Comparison of ENCODE assay signal across 19 cellular contexts in genomic region chr14:52286659-52287649, GRCh38. TPM values are rescaled to one million over a fixed set of nuclear protein-coding genes. Genes with fewer than 3 reads are reported as not detected.
DNase-seq lines count a peak whose midpoint lies in the region; ATAC-seq and TF ChIP-seq lines count a peak whose summit lies in the region.
"Had no signal": no experiment of that assay in that cellular context is flagged by ENCODE, and none has a peak within 500 bp of the region (broad histone marks: within the 10 kb centered on the region; RNA-seq: fewer than 3 reads in every experiment).

No MANE protein-coding gene starts in this region.

- peaks cover 14% of the 10 kb centered on the region for H3K36me3 Mint-ChIP-seq in activated T-helper 1 cell treated with anti-CD3 and anti-CD28 coated beads, Interleukin-12 subunit alpha, Interleukin-12 subunit beta, Interleukin-2, Interleukin-4 antibody, amounts not matched to agents 30 ng/mL and 10 ng/mL and 1 ng/mL, durations not matched to agents 14 hours and 24 hours and 36 hours (ENCODE audit: low read depth)

- H3K4me3 Mint-ChIP-seq in stimulated activated naive CD8-positive, alpha-beta T cell treated with anti-CD3 and anti-CD28 coated beads, Interleukin-15, amount 100 ng/mL, for 72 hours: peak overlapping the region; percentile 11 to 40
- H3K4me3 Mint-ChIP-seq in activated T-helper 1 cell treated with anti-CD3 and anti-CD28 coated beads, Interleukin-12 subunit alpha, Interleukin-12 subunit beta, Interleukin-2, Interleukin-4 antibody, amounts not matched to agents 30 ng/mL and 10 ng/mL and 1 ng/mL, durations not matched to agents 14 hours and 24 hours and 36 hours: peak overlapping the region; percentile 53
- H3K4me3 Mint-ChIP-seq: activated T-cell treated with anti-CD3 and anti-CD28 coated beads, Interleukin-2, amount 50 U/mL, for 24 hours had no signal

- H3K9me3 ChIP-seq in BE2C (no peaks in the 10 kb centered on the region), body of pancreas (no peaks in the 10 kb centered on the region)
- H3K9me3 ChIP-seq: Peyer's patch, prostate gland had no signal

- H3K27ac Mint-ChIP-seq in stimulated activated naive CD8-positive, alpha-beta T cell treated with anti-CD3 and anti-CD28 coated beads, Interleukin-15, amount 100 ng/mL, for 72 hours: peak overlapping the region in 1 of 2 donors; percentile 11
- H3K27ac Mint-ChIP-seq in activated T-helper 1 cell treated with anti-CD3 and anti-CD28 coated beads, Interleukin-12 subunit alpha, Interleukin-12 subunit beta, Interleukin-2, Interleukin-4 antibody, amounts not matched to agents 30 ng/mL and 10 ng/mL and 1 ng/mL, durations not matched to agents 14 hours and 24 hours and 36 hours: peak overlapping the region; percentile 62
- H3K27ac Mint-ChIP-seq: activated T-cell treated with anti-CD3 and anti-CD28 coated beads, Interleukin-2, amount 50 U/mL, for 24 hours had no signal

- TF ChIP-seq CTCF in foreskin fibroblast (IDR thresholded peaks at IDR 0.05; ENCODE audit: low read depth, low read length): no peak
- no peak for TF ChIP-seq CTCF in BE2C (IDR thresholded peaks at IDR 0.05; ENCODE audit: low read depth, low read length)
- no peak for TF ChIP-seq CTCF in body of pancreas (IDR thresholded peaks at IDR 0.05)

- TF ChIP-seq POLR2A in body of pancreas (IDR thresholded peaks at IDR 0.05): no peak

- peak; percentile 33 for ATAC-seq in stimulated activated naive CD8-positive, alpha-beta T cell treated with anti-CD3 and anti-CD28 coated beads, Interleukin-15, amount 100 ng/mL, for 72 hours
- ATAC-seq in stimulated activated naive CD8-positive, alpha-beta T cell treated with anti-CD3 and anti-CD28 coated beads, Interleukin-15, Interleukin-2, amounts not matched to agents 100 U/mL and 50 U/mL, for 24 hours: no peak
- ATAC-seq in body of pancreas (no peak), GM19351 (IDR thresholded peaks at IDR 0.05; ENCODE audit: unreplicated experiment) (no peak)

- intact Hi-C loops in activated T-helper 1 cell treated with anti-CD3 and anti-CD28 coated beads, Interleukin-12 subunit alpha, Interleukin-12 subunit beta, Interleukin-2, Interleukin-4 antibody, amounts not matched to agents 30 ng/mL and 10 ng/mL and 1 ng/mL, durations not matched to agents 14 hours and 24 hours and 36 hours (cut with micrococcal nuclease): no loop called here
- intact Hi-C loops in body of pancreas (cut with DNase I): no loop called here

- 59 to 66% methylated on average over 4 of the region's 4 CpGs for WGBS in body of pancreas, 2 donors

- H3K36me3 ChIP-seq in BE2C (no peaks in the 10 kb centered on the region), body of pancreas (replicated peaks in 1 of 2; ENCODE audit: insufficient read depth in 1 of 2, low read depth in 2 of 2) (no peaks in the 10 kb centered on the region)
- H3K36me3 ChIP-seq: left ventricle myocardium inferior, Peyer's patch, prostate gland had no signal

- H3K27me3 ChIP-seq in BE2C (peaks cover 4% of the 10 kb centered on the region; the same call in 1 of the 2 replicates), body of pancreas (no peaks in the 10 kb centered on the region)
- H3K27me3 ChIP-seq: Peyer's patch had no signal

- peaks cover 8% of the 10 kb centered on the region for H3K27me3 Mint-ChIP-seq in stimulated activated naive CD8-positive, alpha-beta T cell treated with anti-CD3 and anti-CD28 coated beads, Interleukin-15, amount 100 ng/mL, for 72 hours
- H3K27me3 Mint-ChIP-seq in activated T-helper 1 cell treated with anti-CD3 and anti-CD28 coated beads, Interleukin-12 subunit alpha, Interleukin-12 subunit beta, Interleukin-2, Interleukin-4 antibody, amounts not matched to agents 30 ng/mL and 10 ng/mL and 1 ng/mL, durations not matched to agents 14 hours and 24 hours and 36 hours (ENCODE audit: insufficient read depth): peaks cover 17% of the 10 kb centered on the region
- H3K27me3 Mint-ChIP-seq: activated T-cell treated with anti-CD3 and anti-CD28 coated beads, Interleukin-2, amount 50 U/mL, for 24 hours had no signal

- no peak overlapping the region for H3K4me3 ChIP-seq in foreskin fibroblast (ENCODE audit: low read depth in 1 of 2, low read length in 2 of 2)
- no peak overlapping the region for H3K4me3 ChIP-seq in BE2C (ENCODE audit: low read depth, low read length)
- H3K4me3 ChIP-seq in body of pancreas: no peak overlapping the region
- H3K4me3 ChIP-seq: dorsolateral prefrontal cortex, left ventricle myocardium inferior, Peyer's patch, prostate gland had no signal

- H3K4me1 ChIP-seq in BE2C (no peaks in the 10 kb centered on the region), body of pancreas (no peaks in the 10 kb centered on the region)
- H3K4me1 ChIP-seq: left ventricle myocardium inferior, Peyer's patch, prostate gland had no signal

- in situ Hi-C loops in ACHN (cut with HindIII; ENCODE audit: low pct_ligation_motif_present, low pct_unique_long_range_greater_than_20kb, low sequenced_read_pairs): no loop called here

- peaks cover 25% of the 10 kb centered on the region for H3K4me1 Mint-ChIP-seq in stimulated activated naive CD8-positive, alpha-beta T cell treated with anti-CD3 and anti-CD28 coated beads, Interleukin-15, amount 100 ng/mL, for 72 hours
- peaks cover 38% of the 10 kb centered on the region for H3K4me1 Mint-ChIP-seq in activated T-helper 1 cell treated with anti-CD3 and anti-CD28 coated beads, Interleukin-12 subunit alpha, Interleukin-12 subunit beta, Interleukin-2, Interleukin-4 antibody, amounts not matched to agents 30 ng/mL and 10 ng/mL and 1 ng/mL, durations not matched to agents 14 hours and 24 hours and 36 hours (ENCODE audit: low read depth)

- no peak overlapping the region for H3K27ac ChIP-seq in body of pancreas
- H3K27ac ChIP-seq: dorsolateral prefrontal cortex, left ventricle myocardium inferior, Peyer's patch, prostate gland had no signal

- no peak for DNase-seq in stimulated activated naive CD8-positive, alpha-beta T cell treated with anti-CD3 and anti-CD28 coated beads, Interleukin-15, amount 100 ng/mL, for 72 hours
- DNase-seq in stimulated activated naive CD8-positive, alpha-beta T cell treated with anti-CD3 and anti-CD28 coated beads, Interleukin-15, Interleukin-2, amounts not matched to agents 100 U/mL and 50 U/mL, for 24 hours: no peak
- peak; percentile 10 for DNase-seq in activated T-helper 1 cell treated with anti-CD3 and anti-CD28 coated beads, Interleukin-12 subunit alpha, Interleukin-12 subunit beta, Interleukin-2, Interleukin-4 antibody, amounts not matched to agents 30 ng/mL and 10 ng/mL and 1 ng/mL, durations not matched to agents 14 hours and 24 hours and 36 hours (ENCODE audit: low spot score)
- peak; percentile 30 to 73 for DNase-seq in foreskin fibroblast
- DNase-seq in BE2C: no peak
- DNase-seq in body of pancreas: no peak
- no peak for DNase-seq in ACHN
- DNase-seq: activated CD4-positive, CD25-positive, alpha-beta regulatory T cell; activated T-cell treated with anti-CD3 and anti-CD28 coated beads, Interleukin-2, amount 50 U/mL, for 24 hours; DMS79 treated with DMSO at 0.1 percent for 48 hours; dorsolateral prefrontal cortex; left ventricle myocardium inferior; NCI-H1092; NCI-H748 treated with DMSO at 0.1 percent for 48 hours; Peyer's patch had no signal

- H3K9me3 Mint-ChIP-seq in stimulated activated naive CD8-positive, alpha-beta T cell treated with anti-CD3 and anti-CD28 coated beads, Interleukin-15, amount 100 ng/mL, for 72 hours: peaks cover 0 to 5% of the 10 kb centered on the region in 2 donors
- H3K9me3 Mint-ChIP-seq in activated T-helper 1 cell treated with anti-CD3 and anti-CD28 coated beads, Interleukin-12 subunit alpha, Interleukin-12 subunit beta, Interleukin-2, Interleukin-4 antibody, amounts not matched to agents 30 ng/mL and 10 ng/mL and 1 ng/mL, durations not matched to agents 14 hours and 24 hours and 36 hours: peaks cover 3% of the 10 kb centered on the region
- H3K9me3 Mint-ChIP-seq: activated T-cell treated with anti-CD3 and anti-CD28 coated beads, Interleukin-2, amount 50 U/mL, for 24 hours had no signal

RNA-seq across cellular contexts. Expression of gene PTGDR, which starts 19.5 kb away (rescaled TPM):
- not detected in 2 replicates for total RNA-seq in activated T-helper 1 cell treated with anti-CD3 and anti-CD28 coated beads, Interleukin-12 subunit alpha, Interleukin-12 subunit beta, Interleukin-2, Interleukin-4 antibody, amounts not matched to agents 30 ng/mL and 10 ng/mL and 1 ng/mL, durations not matched to agents 14 hours and 24 hours and 36 hours
- polyA plus RNA-seq in BE2C (2012; ENCODE audit: insufficient read depth, insufficient read length, low read depth): not detected
- total RNA-seq in body of pancreas: under 1 TPM in 1 of 2 donors, not detected in 1; 0.26 TPM
- total RNA-seq: fibroblast of lung had no signal
- polyA plus RNA-seq: BJ had no signal

RNA-seq across cellular contexts. Expression of gene PTGER2, which starts 27.2 kb away (rescaled TPM):
- 67.4 and 67.9 TPM in 2 replicates for total RNA-seq in activated T-helper 1 cell treated with anti-CD3 and anti-CD28 coated beads, Interleukin-12 subunit alpha, Interleukin-12 subunit beta, Interleukin-2, Interleukin-4 antibody, amounts not matched to agents 30 ng/mL and 10 ng/mL and 1 ng/mL, durations not matched to agents 14 hours and 24 hours and 36 hours
- polyA plus RNA-seq in BE2C (2012; ENCODE audit: insufficient read depth, insufficient read length, low read depth): 135 TPM
- total RNA-seq in body of pancreas: 1 to 10 TPM in 1 of 2 donors, not detected in 1; 2.3 TPM

Comparison
In these comparisons a context has a peak if more than half of its experiments do, and no peak if none do; other contexts are left out.
1. DNase-seq: peak in activated T-helper 1 cell treated with anti-CD3 and anti-CD28 coated beads, Interleukin-12 subunit alpha, Interleukin-12 subunit beta, Interleukin-2, Interleukin-4 antibody, amounts not matched to agents 30 ng/mL and 10 ng/mL and 1 ng/mL, durations not matched to agents 14 hours and 24 hours and 36 hours (single experiment) and foreskin fibroblast (2 of 2); none in stimulated activated naive CD8-positive, alpha-beta T cell treated with anti-CD3 and anti-CD28 coated beads, Interleukin-15, amount 100 ng/mL, for 72 hours (0 of 2), stimulated activated naive CD8-positive, alpha-beta T cell treated with anti-CD3 and anti-CD28 coated beads, Interleukin-15, Interleukin-2, amounts not matched to agents 100 U/mL and 50 U/mL, for 24 hours (single experiment), BE2C (single experiment), body of pancreas (0 of 4) and ACHN (single experiment).
2. RNA of gene PTGER2, which starts 27.2 kb away (total RNA-seq): 67.4 to 67.9 TPM in activated T-helper 1 cell treated with anti-CD3 and anti-CD28 coated beads, Interleukin-12 subunit alpha, Interleukin-12 subunit beta, Interleukin-2, Interleukin-4 antibody, amounts not matched to agents 30 ng/mL and 10 ng/mL and 1 ng/mL, durations not matched to agents 14 hours and 24 hours and 36 hours; 2.3 TPM in body of pancreas; every median in the first group is over 10 times any median in the second.